7 cellular contexts compared by ENCODE assay signal in the genomic region with DNA sequence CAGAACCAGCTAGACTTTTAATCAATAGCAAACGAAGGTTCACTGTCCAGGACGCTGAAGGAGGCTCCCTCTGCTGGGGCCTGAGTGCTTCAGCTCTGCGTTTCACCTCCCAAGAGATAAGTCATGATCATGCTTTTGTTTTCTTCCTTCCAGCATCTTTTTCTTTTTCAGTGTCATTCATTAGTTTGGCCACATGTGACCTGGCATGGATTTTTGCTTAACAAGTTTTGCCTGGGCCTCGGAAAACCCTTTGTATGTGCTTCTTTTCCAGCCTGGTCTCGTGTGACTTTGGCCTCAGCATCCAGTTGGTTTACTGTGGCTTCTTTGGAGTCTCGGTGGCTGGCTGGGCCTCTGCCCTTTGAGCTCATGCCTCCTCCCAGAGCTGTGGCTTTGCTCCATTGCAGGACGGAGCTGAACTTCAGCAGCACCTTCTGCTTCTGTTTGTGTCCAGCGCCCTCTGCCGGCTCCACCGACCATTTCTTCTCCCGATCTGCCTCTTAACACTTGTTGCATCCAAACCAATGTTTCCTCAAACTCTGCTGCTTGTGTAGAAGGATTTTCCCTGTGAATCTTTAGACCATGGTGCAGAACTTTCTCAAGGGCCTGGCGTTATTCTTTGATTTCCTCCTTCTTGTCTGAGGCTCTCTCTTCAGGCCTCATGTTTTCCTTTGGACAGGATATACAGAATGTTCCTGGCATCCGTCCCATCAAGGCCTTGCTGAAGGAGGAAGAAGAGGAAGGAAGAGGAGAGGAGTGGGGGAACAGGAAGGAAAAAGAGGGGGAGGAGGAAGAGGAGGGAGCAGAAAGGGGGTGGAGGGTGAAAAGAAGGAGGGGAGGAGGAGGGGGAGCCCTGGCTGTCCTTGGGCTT. TPM values are rescaled to one million over a fixed set of nuclear protein-coding genes. Genes with fewer than 3 reads are reported as not detected.
DNase-seq lines count a peak whose midpoint lies in the region; ATAC-seq and TF ChIP-seq lines count a peak whose summit lies in the region.

No MANE protein-coding gene starts in this region.

- peak; percentile 82 to 86 for ATAC-seq in left cardiac atrium
- no peak for ATAC-seq in HG02870 (IDR thresholded peaks at IDR 0.05; ENCODE audit: unreplicated experiment)

- TF ChIP-seq CTCF in GM12865 (IDR thresholded peaks at IDR 0.05; ENCODE audit: insufficient read depth, low read depth, low read length, missing control alignments): peak; percentile 55

- intact Hi-C loops in left cardiac atrium (cut with DNase I): loop anchor here (5.0 to 10.0 kb wide), 2 partner anchors 339 to 406 kb away; a partner anchor contains a TSS

- DNase-seq in GM12865 (ENCODE audit: low read depth): peak; percentile 69
- peak; percentile 34 for DNase-seq in NCI-H1048 (lab: John Stamatoyannopoulos, UW)
- peak; percentile 43 to 74 (median 55) for DNase-seq in T-helper 1 cell
- DNase-seq in anterior cingulate cortex (lab: John Stamatoyannopoulos, UW): peak in 57 of 58 donors; percentile 20 to 94 (median 81)
- peak; percentile 92 for DNase-seq in left cardiac atrium
- DNase-seq in renal cortical epithelial cell (ENCODE audit: low read depth): peak; percentile 91

- no peak overlapping the region for H3K4me3 ChIP-seq in GM12865 (ENCODE audit: low read depth, low read length)

RNA-seq across cellular contexts. Expression of a gene that starts 23.6 kb away (rescaled TPM):
- total RNA-seq in left cardiac atrium: 1 to 10 TPM; 3.8 to 4.3 TPM
- 2.4 and 15.6 TPM in 2 replicates for total RNA-seq in renal cortical epithelial cell

RNA-seq across cellular contexts. Expression of a gene that starts 25.0 kb away (rescaled TPM):
- 1 to 10 TPM; 6.4 to 8.1 TPM for total RNA-seq in left cardiac atrium
- total RNA-seq in renal cortical epithelial cell: 1.0 and 3.7 TPM in 2 replicates

RNA-seq across cellular contexts. Expression of a gene that starts 56.9 kb away (rescaled TPM):
- 10 to 100 TPM; 12.1 to 14.2 TPM for total RNA-seq in left cardiac atrium
- total RNA-seq in renal cortical epithelial cell: 6.4 and 25.3 TPM in 2 replicates

RNA-seq across cellular contexts. Expression of a gene that starts 59.9 kb away (rescaled TPM):
- total RNA-seq in left cardiac atrium (10 to 100 TPM; 23.4 to 27.9 TPM), renal cortical epithelial cell (11.8 and 20.7 TPM in 2 replicates)

Comparison
In these comparisons a context has a peak if more than half of its experiments do, and no peak if none do; other contexts are left out.
1. DNase-seq: peak in every context shown above with its lines; median percentile 92 in left cardiac atrium; 91 in renal cortical epithelial cell; 81 in anterior cingulate cortex; 69 in GM12865; 55 in T-helper 1 cell; 34 in NCI-H1048.